ENCODE assay signal across 14 cellular contexts in genomic region chr4:13700196-13701140, GRCh38.
DNase-seq lines count a peak whose midpoint lies in the region; ATAC-seq and TF ChIP-seq lines count a peak whose summit lies in the region.
"Had no signal": no experiment of that assay in that cellular context is flagged by ENCODE, and none has a peak within 500 bp of the region (broad histone marks: within the 10 kb centered on the region; RNA-seq: fewer than 3 reads in every experiment).

No MANE protein-coding gene starts in this region.

- TF ChIP-seq CTCF in astrocyte of the cerebellum (IDR thresholded peaks at IDR 0.05; ENCODE audit: low read depth, low read length, missing control alignments) (no peak), foreskin keratinocyte (conservative IDR thresholded peaks at IDR 0.05) (no peak)

- in situ Hi-C loops in astrocyte of the cerebellum (cut with HindIII; ENCODE audit: low sequenced_read_pairs) = no loop called here

- H3K4me3 ChIP-seq in ACC112 (ENCODE audit: low read depth, low read length) (peak overlapping the region; percentile 8), astrocyte of the cerebellum (ENCODE audit: low read depth, low read length) (no peak overlapping the region)
- H3K4me3 ChIP-seq: smooth muscle cell had no signal

- H3K4me1 ChIP-seq in ACC112 (ENCODE audit: control insufficient read depth, insufficient read depth, low read length, unreplicated experiment) (peaks cover 47% of the 10 kb centered on the region), foreskin keratinocyte (peaks cover 16% of the 10 kb centered on the region)

- H3K36me3 ChIP-seq in ACC112 (ENCODE audit: insufficient read depth, low read length) = no peaks in the 10 kb centered on the region

- DNase-seq in HS-27A (ENCODE audit: low read depth) (peak; percentile 62), astrocyte of the cerebellum (ENCODE audit: low read depth) (peak; percentile 71), foreskin keratinocyte (peak; percentile 78 to 89), NCI-H526 treated with DMSO at 0.1 percent for 48 hours (lab: John Stamatoyannopoulos, UW) (no peak), T-helper 9 cell (no peak), T-helper 1 cell (no peak), NCI-H2196 treated with DMSO at 0.1 percent for 48 hours (lab: John Stamatoyannopoulos, UW; ENCODE audit: unreplicated experiment) (no peak)
- DNase-seq: activated CD8-positive, alpha-beta memory T cell treated with anti-CD3 and anti-CD28 coated beads for 24 hours; activated effector memory CD4-positive, alpha-beta T cell treated with Interleukin-2 at 50 U/mL for 16 hours; DMS53; SK-N-SH had no signal

- ATAC-seq in foreskin keratinocyte = no peak

- H2AFZ ChIP-seq in ACC112 (ENCODE audit: low read length, unreplicated experiment) = peak overlapping the region; percentile 4

- no peaks in the 10 kb centered on the region for H3K79me2 ChIP-seq in ACC112 (ENCODE audit: control insufficient read depth, insufficient read depth, low read length, unreplicated experiment)

- no peaks in the 10 kb centered on the region for H3K27me3 ChIP-seq in ACC112 (ENCODE audit: insufficient read depth, low read length)
- no peaks in the 10 kb centered on the region for H3K27me3 ChIP-seq in foreskin keratinocyte

- H3K27ac ChIP-seq in ACC112 (ENCODE audit: low read depth, low read length) = peak overlapping the region; percentile 81
- no peak overlapping the region for H3K27ac ChIP-seq in foreskin keratinocyte
- H3K27ac ChIP-seq: VCaP had no signal

Comparison
In these comparisons a context has a peak if more than half of its experiments do, and no peak if none do; other contexts are left out.
1. DNase-seq: peak in HS-27A (single experiment), astrocyte of the cerebellum (single experiment) and foreskin keratinocyte (2 of 2); none in NCI-H526 treated with DMSO at 0.1 percent for 48 hours (single experiment), T-helper 9 cell (single experiment), T-helper 1 cell (0 of 5) and NCI-H2196 treated with DMSO at 0.1 percent for 48 hours (single experiment).